Comparison of ENCODE assay signal across 28 cellular contexts in the genomic region with DNA sequence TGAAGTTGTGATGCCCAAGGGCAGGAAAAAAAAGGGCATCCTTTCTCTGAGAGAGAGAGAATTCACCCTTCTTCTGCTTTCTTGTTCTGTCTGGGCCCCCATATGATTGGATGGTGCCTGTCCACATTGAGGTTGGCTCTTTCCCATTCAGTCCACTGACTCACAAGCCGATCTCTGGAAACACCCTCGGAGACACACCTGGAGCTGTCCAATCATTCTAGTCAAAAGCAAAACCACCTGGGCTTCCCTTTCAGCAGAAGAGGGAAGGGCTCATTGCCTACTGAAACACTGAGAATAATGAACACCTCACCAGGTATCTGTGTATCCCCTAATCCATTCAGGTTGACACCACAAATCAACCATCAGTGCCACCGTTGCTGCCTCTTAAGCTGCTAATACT.
"Had no signal": no experiment of that assay in that cellular context is flagged by ENCODE, and none has a peak within 500 bp of the region (broad histone marks: within the 10 kb centered on the region; RNA-seq: fewer than 3 reads in every experiment).

No MANE protein-coding gene starts in this region.

- H3K9ac ChIP-seq: parathyroid adenoma had no signal

- H3K4me1 ChIP-seq: body of pancreas, esophagus squamous epithelium, psoas muscle, sigmoid colon, suprapubic skin, tibial artery, upper lobe of right lung had no signal

- H3K27ac Mint-ChIP-seq: activated B cell treated with CpG ODN at 0.5 μM for 24 hours; activated CD8-positive, alpha-beta memory T cell treated with anti-CD3 and anti-CD28 coated beads, Interleukin-2, amount 10 ng/mL, durations not matched to agents 7 days and 5 days; activated CD8-positive, alpha-beta T cell treated with anti-CD3 and anti-CD28 coated beads, Interleukin-2, amount 10 ng/mL, durations not matched to agents 7 days and 5 days; activated naive CD8-positive, alpha-beta T cell; naive B cell; T-helper 2 cell treated with Interferon-gamma antibody and Interleukin-4, amounts not matched to agents 5 μg/mL and 100 μg/mL, for 36 hours had no signal

- H3K27ac ChIP-seq: body of pancreas, esophagus squamous epithelium, left ventricle myocardium inferior, parathyroid adenoma, psoas muscle, sigmoid colon, spleen, suprapubic skin, tibial artery, upper lobe of right lung had no signal

- H3K27me3 Mint-ChIP-seq: activated B cell treated with CpG ODN at 0.5 μM for 24 hours; activated CD8-positive, alpha-beta memory T cell treated with anti-CD3 and anti-CD28 coated beads, Interleukin-2, amount 10 ng/mL, durations not matched to agents 7 days and 5 days; naive B cell had no signal

- H3K4me3 Mint-ChIP-seq: activated B cell treated with CpG ODN at 0.5 μM for 24 hours; activated CD8-positive, alpha-beta memory T cell treated with anti-CD3 and anti-CD28 coated beads, Interleukin-2, amount 10 ng/mL, durations not matched to agents 7 days and 5 days; activated CD8-positive, alpha-beta T cell treated with anti-CD3 and anti-CD28 coated beads, Interleukin-2, amount 10 ng/mL, durations not matched to agents 7 days and 5 days; activated naive CD8-positive, alpha-beta T cell; naive B cell; T-helper 2 cell treated with Interferon-gamma antibody and Interleukin-4, amounts not matched to agents 5 μg/mL and 100 μg/mL, for 36 hours had no signal

- H2AFZ ChIP-seq: parathyroid adenoma had no signal

- H3K4me3 ChIP-seq: body of pancreas, esophagus squamous epithelium, left ventricle myocardium inferior, lung, mucosa of descending colon, psoas muscle, sigmoid colon, spleen, suprapubic skin, tibial artery, upper lobe of right lung had no signal

- H3K79me2 ChIP-seq: parathyroid adenoma had no signal

- ATAC-seq: activated CD8-positive, alpha-beta memory T cell treated with anti-CD3 and anti-CD28 coated beads, Interleukin-2, amount 10 ng/mL, durations not matched to agents 7 days and 5 days; activated CD8-positive, alpha-beta T cell treated with anti-CD3 and anti-CD28 coated beads, Interleukin-2, amount 10 ng/mL, durations not matched to agents 7 days and 5 days; body of pancreas; mucosa of descending colon; psoas muscle; upper lobe of right lung had no signal

- H3K4me1 Mint-ChIP-seq: activated B cell treated with CpG ODN at 0.5 μM for 24 hours; activated CD8-positive, alpha-beta memory T cell treated with anti-CD3 and anti-CD28 coated beads, Interleukin-2, amount 10 ng/mL, durations not matched to agents 7 days and 5 days; naive B cell had no signal

- FAIRE-seq: frontal cortex, islet of Langerhans had no signal

- DNase-seq: activated B cell treated with CpG ODN at 0.5 μM for 24 hours; activated CD8-positive, alpha-beta memory T cell treated with anti-CD3 and anti-CD28 coated beads, Interleukin-2, amount 10 ng/mL, durations not matched to agents 7 days and 5 days; activated CD8-positive, alpha-beta T cell treated with anti-CD3 and anti-CD28 coated beads, Interleukin-2, amount 10 ng/mL, durations not matched to agents 7 days and 5 days; activated naive CD4-positive, alpha-beta T cell; activated T-cell treated with anti-CD3 and anti-CD28 coated beads, Interleukin-2, amount 50 U/mL, for 48 hours; anterior cingulate cortex; body of pancreas; caudate nucleus; cortex of kidney; esophagus squamous epithelium; left ventricle myocardium inferior; mucosa of descending colon; naive B cell; nucleus accumbens; psoas muscle; sigmoid colon; spleen; stimulated activated naive CD4-positive, alpha-beta T cell; T-helper 1 cell; tibial artery; upper lobe of right lung had no signal

- H3K36me3 Mint-ChIP-seq: activated CD8-positive, alpha-beta memory T cell treated with anti-CD3 and anti-CD28 coated beads, Interleukin-2, amount 10 ng/mL, durations not matched to agents 7 days and 5 days; activated naive CD8-positive, alpha-beta T cell; naive B cell had no signal

- H3K27me3 ChIP-seq: body of pancreas, sigmoid colon, spleen, suprapubic skin, tibial artery, upper lobe of right lung had no signal

- H3K9me3 Mint-ChIP-seq: activated B cell treated with CpG ODN at 0.5 μM for 24 hours; T-helper 2 cell treated with Interferon-gamma antibody and Interleukin-4, amounts not matched to agents 5 μg/mL and 100 μg/mL, for 36 hours had no signal

- H3K9me3 ChIP-seq: body of pancreas, esophagus squamous epithelium, left ventricle myocardium inferior, mucosa of descending colon, psoas muscle, sigmoid colon, spleen, suprapubic skin, tibial artery, upper lobe of right lung had no signal

- H3K36me3 ChIP-seq: esophagus squamous epithelium, left ventricle myocardium inferior, sigmoid colon, spleen, suprapubic skin, tibial artery, upper lobe of right lung had no signal
